Comparison of ENCODE assay signal across 8 cellular contexts in the genomic region with DNA sequence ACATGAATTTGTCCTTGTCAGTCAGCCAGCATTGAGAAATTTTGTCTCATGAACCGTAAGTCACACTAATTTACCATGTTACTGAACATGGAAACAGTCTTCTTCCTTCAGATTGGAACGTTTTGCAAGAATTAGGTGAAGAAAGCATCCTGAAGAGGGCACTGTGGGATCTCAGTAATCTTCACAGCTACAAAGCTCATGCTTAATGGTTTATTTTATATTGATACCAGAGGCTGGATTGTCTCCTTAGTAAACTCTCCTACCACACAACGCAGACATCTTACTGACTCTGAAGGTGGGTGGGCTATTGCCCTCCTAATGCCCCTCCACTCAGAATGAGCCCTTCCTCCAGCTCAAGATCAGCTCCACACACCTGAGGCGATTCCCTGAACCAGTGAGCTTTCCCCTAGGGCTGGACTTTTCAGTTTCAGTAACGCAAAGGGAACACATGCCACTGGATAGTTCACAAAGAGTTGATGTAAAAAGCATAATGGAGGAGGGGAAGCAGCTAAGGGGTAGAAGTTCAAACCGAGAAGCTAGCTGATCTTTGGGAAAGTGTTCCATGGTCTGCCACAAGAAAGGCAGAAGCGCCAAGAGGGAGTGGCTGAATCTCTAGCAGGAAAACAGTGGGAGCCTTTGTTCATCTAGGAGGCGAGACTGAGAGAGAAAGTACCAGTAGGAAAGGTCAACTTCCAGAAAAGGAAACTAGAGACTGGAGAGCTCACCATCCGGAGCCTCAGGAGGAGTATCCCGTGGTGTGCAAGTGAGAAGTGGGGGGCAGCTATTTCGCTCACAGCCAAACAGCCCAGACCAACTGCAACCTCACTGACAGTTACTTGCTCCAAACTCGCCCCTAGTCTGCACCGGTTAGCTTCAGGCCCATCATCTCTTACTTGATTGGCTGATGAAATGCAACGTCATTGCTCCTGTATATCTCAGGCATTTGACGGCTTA. TPM values are rescaled to one million over a fixed set of nuclear protein-coding genes. Genes with fewer than 3 reads are reported as not detected.
DNase-seq lines count a peak whose midpoint lies in the region; ATAC-seq, FAIRE-seq and TF ChIP-seq lines count a peak whose summit lies in the region.

Gene SLC9C1 (minus strand): TSS at position 849 of the 954 bp plus-strand sequence. CDS start 7,425 bp downstream, outside the sequence.

- H3K27me3 ChIP-seq in CD8-positive, alpha-beta memory T cell (ENCODE audit: insufficient read depth, low read length, poor library complexity, severe bottlenecking): no peaks in the 10 kb centered on the region
- H3K27me3 ChIP-seq in HUES64 (ENCODE audit: insufficient read depth, low read length): no peaks in the 10 kb centered on the region
- no peaks in the 10 kb centered on the region for H3K27me3 ChIP-seq in right atrium auricular region
- H3K27me3 ChIP-seq in prostate gland (replicated peaks; ENCODE audit: insufficient read depth): no peaks in the 10 kb centered on the region

- H3K36me3 ChIP-seq in CD8-positive, alpha-beta memory T cell (ENCODE audit: insufficient read depth, low read length): no peaks in the 10 kb centered on the region
- H3K36me3 ChIP-seq in HUES64 (ENCODE audit: insufficient read depth, low read length): no peaks in the 10 kb centered on the region
- no peaks in the 10 kb centered on the region for H3K36me3 ChIP-seq in right atrium auricular region
- no peaks in the 10 kb centered on the region for H3K36me3 ChIP-seq in prostate gland

- in situ Hi-C loops in astrocyte of the cerebellum (cut with HindIII; ENCODE audit: low sequenced_read_pairs): no loop called here

- POLR2A ChIA-PET in CD8-positive, alpha-beta memory T cell (lab: Charles Lee): no interaction called here

- peaks cover 0 to 2% of the 10 kb centered on the region in 2 donors for H3K27me3 Mint-ChIP-seq in CD8-positive, alpha-beta memory T cell

- intact Hi-C loops in prostate gland (cut with DNase I): loop anchor here (5.0 kb wide), 1 partner anchor 234 kb away; no protein-coding TSS in a partner anchor

- peak; percentile 85 for FAIRE-seq in GM19239 (lab: Jason Lieb, UNC)

- no peaks in the 10 kb centered on the region for H3K9me3 ChIP-seq in CD8-positive, alpha-beta memory T cell (ENCODE audit: low read length)
- H3K9me3 ChIP-seq in HUES64 (ENCODE audit: insufficient read depth, low read depth, low read length) (no peaks in the 10 kb centered on the region), right atrium auricular region (no peaks in the 10 kb centered on the region), prostate gland (no peaks in the 10 kb centered on the region)

- no peak for ATAC-seq in GM21360 (IDR thresholded peaks at IDR 0.05; ENCODE audit: unreplicated experiment)

- H3K27ac ChIP-seq in CD8-positive, alpha-beta memory T cell (ENCODE audit: low read depth, low read length): no peak within 1 kb of the TSS
- H3K27ac ChIP-seq in HUES64 (ENCODE audit: low read depth, low read length): peak within 1 kb of the TSS; percentile 34
- peak within 1 kb of the TSS; percentile 48 to 79 for H3K27ac ChIP-seq in right atrium auricular region
- peak within 1 kb of the TSS; percentile 55 to 62 for H3K27ac ChIP-seq in prostate gland

- H3K4me1 Mint-ChIP-seq in CD8-positive, alpha-beta memory T cell: peaks cover 20 to 29% (median 28%) of the 10 kb centered on the region in 3 donors

- H3K4me3 ChIP-seq in CD8-positive, alpha-beta memory T cell (ENCODE audit: low read length): no peak within 1 kb of the TSS
- H3K4me3 ChIP-seq in HUES64 (ENCODE audit: low read length) (peak within 1 kb of the TSS; percentile 33), astrocyte of the cerebellum (ENCODE audit: low read depth, low read length) (peak within 1 kb of the TSS; percentile 29), right atrium auricular region (peak within 1 kb of the TSS; percentile 15 to 50), prostate gland (peak within 1 kb of the TSS in 1 of 2 donors; percentile 8)

- TF ChIP-seq POLR2A in prostate gland (IDR thresholded peaks at IDR 0.05): no peak

- CTCF ChIA-PET in CD8-positive, alpha-beta memory T cell (lab: Charles Lee): interaction anchor here (0.7 to 2.3 kb wide), 19 partner anchors 9 to 280 kb away, joined by 3 to 13 read pairs (median 4); partner anchors contain the start of genes ATG3, CD200 and SLC35A5

- peak within 1 kb of the TSS; percentile 11; the same call in 1 of the 2 replicates for H3K9ac ChIP-seq in HUES64 (ENCODE audit: low read depth, low read length)

- no peaks in the 10 kb centered on the region for H3K9me3 Mint-ChIP-seq in CD8-positive, alpha-beta memory T cell

- peak in 2 of 5 donors; percentile 17 to 41 for DNase-seq in CD8-positive, alpha-beta memory T cell
- DNase-seq in GM19239 (ENCODE audit: insufficient read length, low spot score): no peak
- peak; percentile 22 for DNase-seq in OCI-M2 (lab: John Stamatoyannopoulos, UW; ENCODE audit: unreplicated experiment)
- peak; percentile 63 for DNase-seq in astrocyte of the cerebellum (ENCODE audit: low read depth)
- no peak for DNase-seq in right atrium auricular region (ENCODE audit: low spot score)
- peak; percentile 64 for DNase-seq in prostate gland (ENCODE audit: low spot score)

- H3K36me3 Mint-ChIP-seq in CD8-positive, alpha-beta memory T cell: no peaks in the 10 kb centered on the region

- 17% methylated on average over 15 of the region's 15 CpGs for WGBS in HUES64
- WGBS in prostate gland: 38% methylated on average over 15 of the region's 15 CpGs

- H3K4me1 ChIP-seq in CD8-positive, alpha-beta memory T cell (ENCODE audit: insufficient read depth, low read length): peaks cover 8% of the 10 kb centered on the region
- peaks cover 21% of the 10 kb centered on the region for H3K4me1 ChIP-seq in HUES64 (ENCODE audit: insufficient read depth, low read length)
- H3K4me1 ChIP-seq in right atrium auricular region: no peaks in the 10 kb centered on the region
- H3K4me1 ChIP-seq in prostate gland (replicated peaks): no peaks in the 10 kb centered on the region

- peak within 1 kb of the TSS in 1 of 8 donors; percentile 31 for H3K27ac Mint-ChIP-seq in CD8-positive, alpha-beta memory T cell

- TF ChIP-seq CTCF in astrocyte of the cerebellum (IDR thresholded peaks at IDR 0.05; ENCODE audit: low read depth, low read length, missing control alignments) (peak; percentile 61), right atrium auricular region (IDR thresholded peaks at IDR 0.05) (peak in 1 of 2 donors; percentile 65), prostate gland (IDR thresholded peaks at IDR 0.05) (peak; percentile 13 to 71 (median 60))

- peak within 1 kb of the TSS in 4 of 7 donors; percentile 41 to 72 (median 65) for H3K4me3 Mint-ChIP-seq in CD8-positive, alpha-beta memory T cell

RNA-seq across cellular contexts. Expression of gene SLC9C1, which starts in this region (rescaled TPM):
- not detected for total RNA-seq in CD8-positive, alpha-beta memory T cell
- not detected for polyA plus RNA-seq in CD8-positive, alpha-beta memory T cell
- polyA plus RNA-seq in HUES64 (2013, experiment 1 of 2): 0.15 TPM
- 0.51 TPM for polyA plus RNA-seq in HUES64 (2013, experiment 2 of 2)
- total RNA-seq in right atrium auricular region (1 to 10 TPM in 1 of 2 donors, under 1 TPM in 1; 0.35 to 1.3 TPM), prostate gland (under 1 TPM in 1 of 2 donors, not detected in 1; 0.91 TPM)

Comparison
In these comparisons a context has a peak if more than half of its experiments do, and no peak if none do; other contexts are left out.
1. Peak in DNase-seq and H3K27ac ChIP-seq in prostate gland; RNA of the gene not detected or under 1 TPM.
2. DNase-seq: peak in OCI-M2 (single experiment) and astrocyte of the cerebellum (single experiment); none in GM19239 (single experiment) and right atrium auricular region (single experiment).